Comparison of ENCODE assay signal across 16 cellular contexts in genomic region chr9:133861692-133862091, GRCh38.
DNase-seq lines count a peak whose midpoint lies in the region; TF ChIP-seq lines count a peak whose summit lies in the region.
"Had no signal": no experiment of that assay in that cellular context is flagged by ENCODE, and none has a peak within 500 bp of the region (broad histone marks: within the 10 kb centered on the region; RNA-seq: fewer than 3 reads in every experiment).

No MANE protein-coding gene starts in this region.

- H2BK12ac ChIP-seq in trophoblast cell (ENCODE audit: low read length): no peak overlapping the region

- H3K4me1 ChIP-seq in trophoblast cell (ENCODE audit: control insufficient read depth in 1 of 2, insufficient read depth in 2 of 2, low read length in 2 of 2): peaks cover 39 to 46% of the 10 kb centered on the region in 2 experiments
- H3K4me1 ChIP-seq: HAP-1 had no signal

- peaks cover 26% of the 10 kb centered on the region for H3K79me2 ChIP-seq in trophoblast cell (ENCODE audit: control insufficient read depth, insufficient read depth, low read length, poor library complexity)

- H2AFZ ChIP-seq in trophoblast cell (ENCODE audit: insufficient read depth, low read length, poor library complexity): no peak overlapping the region
- H2AFZ ChIP-seq: GM23338 had no signal

- CTCF ChIA-PET in RWPE1 (lab: Yijun Ruan, JAX): no interaction called here

- no peak overlapping the region for H3K4ac ChIP-seq in trophoblast cell (ENCODE audit: low read depth, low read length)

- no peaks in the 10 kb centered on the region for H3K27me3 ChIP-seq in trophoblast cell (ENCODE audit: insufficient read depth, low read length)

- no peaks in the 10 kb centered on the region for H3K27me3 Mint-ChIP-seq in dendritic cell treated with granulocyte-macrophage colony-stimulating factor and Interleukin-4, amounts not matched to agents 40 ng/mL and 50 ng/mL, for 4 days
- H3K27me3 Mint-ChIP-seq in mesothelial cell of epicardium (ENCODE audit: low read depth): no peaks in the 10 kb centered on the region

- H3K27ac ChIP-seq in RWPE1: peak overlapping the region; percentile 60
- H3K27ac ChIP-seq in trophoblast cell (ENCODE audit: low read depth, low read length): no peak overlapping the region
- H3K27ac ChIP-seq: SK-N-MC had no signal

- H3K4me2 ChIP-seq in trophoblast cell (ENCODE audit: low read length): no peak overlapping the region
- H3K4me2 ChIP-seq: GM23338 had no signal

- H3K4me1 Mint-ChIP-seq in dendritic cell treated with granulocyte-macrophage colony-stimulating factor and Interleukin-4, amounts not matched to agents 40 ng/mL and 50 ng/mL, for 4 days (ENCODE audit: low read depth): peaks cover 44% of the 10 kb centered on the region
- H3K4me1 Mint-ChIP-seq in mesothelial cell of epicardium: peaks cover 35% of the 10 kb centered on the region

- no peak for TF ChIP-seq CTCF in RWPE1 (conservative IDR thresholded peaks at IDR 0.05; ENCODE audit: low read depth)
- no peak for TF ChIP-seq CTCF in mesothelial cell of epicardium (IDR thresholded peaks at IDR 0.05; ENCODE audit: unreplicated experiment)

- no peak overlapping the region for H4K12ac ChIP-seq in trophoblast cell (ENCODE audit: low read depth, low read length)

- intact Hi-C loops in dendritic cell treated with granulocyte-macrophage colony-stimulating factor and Interleukin-4, amounts not matched to agents 40 ng/mL and 50 ng/mL, for 4 days (cut with micrococcal nuclease): no loop called here

- DNase-seq in RWPE1 (ENCODE audit: low spot score): no peak
- DNase-seq in trophoblast cell: no peak
- DNase-seq in superior temporal gyrus (ENCODE audit: extremely low spot score): no peak
- DNase-seq in hippocampal formation (lab: John Stamatoyannopoulos, UW): no peak
- DNase-seq in iPS-NIHi7 (ENCODE audit: extremely low spot score): no peak
- DNase-seq in mesothelial cell of epicardium (ENCODE audit: low spot score in 2 of 2, unreplicated experiment in 2 of 2): no peak
- DNase-seq: NCI-H1105, NCI-H146, NCI-H2029 treated with DMSO at 0.1 percent for 48 hours, NCI-H2171, NCI-H446, NCI-H526 had no signal

- POLR2A ChIA-PET in RWPE1 (lab: Yijun Ruan, JAX; ENCODE audit: low non-redundant PET): interaction anchor here (0.7 kb wide), 1 partner anchor 162 kb away, joined by 4 read pairs; no protein-coding TSS in a partner anchor

- H2BK5ac ChIP-seq in trophoblast cell (ENCODE audit: low read depth, low read length, poor library complexity): no peak overlapping the region

- no peak overlapping the region for H2BK120ac ChIP-seq in trophoblast cell (ENCODE audit: insufficient read depth, low read length, poor library complexity)

- H3K9ac ChIP-seq in trophoblast cell (ENCODE audit: low read length): no peak overlapping the region

- H3K9me3 Mint-ChIP-seq in dendritic cell treated with granulocyte-macrophage colony-stimulating factor and Interleukin-4, amounts not matched to agents 40 ng/mL and 50 ng/mL, for 4 days: peaks cover 11% of the 10 kb centered on the region
- peaks cover 8% of the 10 kb centered on the region for H3K9me3 Mint-ChIP-seq in mesothelial cell of epicardium

- peaks cover 36 to 51% of the 10 kb centered on the region in 2 experiments for H3K36me3 ChIP-seq in trophoblast cell (ENCODE audit: control insufficient read depth in 1 of 2, insufficient read depth in 2 of 2, low read length in 2 of 2)
- H3K36me3 ChIP-seq: HAP-1 had no signal

- peak overlapping the region; percentile 94 for H3K27ac Mint-ChIP-seq in dendritic cell treated with granulocyte-macrophage colony-stimulating factor and Interleukin-4, amounts not matched to agents 40 ng/mL and 50 ng/mL, for 4 days
- H3K27ac Mint-ChIP-seq in mesothelial cell of epicardium: no peak overlapping the region

- no peak overlapping the region for H4K91ac ChIP-seq in trophoblast cell (ENCODE audit: low read depth, low read length)

- H3K36me3 Mint-ChIP-seq in dendritic cell treated with granulocyte-macrophage colony-stimulating factor and Interleukin-4, amounts not matched to agents 40 ng/mL and 50 ng/mL, for 4 days (ENCODE audit: low read depth): peaks cover 32% of the 10 kb centered on the region
- H3K36me3 Mint-ChIP-seq in mesothelial cell of epicardium: peaks cover 22% of the 10 kb centered on the region

- no peak overlapping the region for H3K4me3 Mint-ChIP-seq in dendritic cell treated with granulocyte-macrophage colony-stimulating factor and Interleukin-4, amounts not matched to agents 40 ng/mL and 50 ng/mL, for 4 days
- H3K4me3 Mint-ChIP-seq in mesothelial cell of epicardium: no peak overlapping the region

- H3K9me3 ChIP-seq in trophoblast cell (ENCODE audit: insufficient read depth, low read depth, low read length): peaks cover 3% of the 10 kb centered on the region
- H3K9me3 ChIP-seq: HAP-1 had no signal

- peaks cover 39% of the 10 kb centered on the region for H3K79me1 ChIP-seq in trophoblast cell (ENCODE audit: low read length)

- peak overlapping the region; percentile 62 for H3K18ac ChIP-seq in trophoblast cell (ENCODE audit: low read length)

- no peak overlapping the region for H4K8ac ChIP-seq in trophoblast cell (ENCODE audit: low read depth, low read length)

- no CpG with 5 or more reads among the region's 5 CpGs for WGBS in trophoblast cell (ENCODE audit: extremely low coverage, insufficient coverage, insufficient read length)

- no peak overlapping the region for H3K4me3 ChIP-seq in trophoblast cell (ENCODE audit: low read depth, low read length)
- H3K4me3 ChIP-seq: GM23338, HAP-1, SK-N-MC had no signal

- H2AK5ac ChIP-seq in trophoblast cell (ENCODE audit: low read length): no peak overlapping the region

- no peak overlapping the region for H3K14ac ChIP-seq in trophoblast cell (ENCODE audit: low read length)

- no peak overlapping the region for H3K23ac ChIP-seq in trophoblast cell (ENCODE audit: low read length)
